ENCODE assay signal across 1 cellular context in genomic region chr6:154995241-154996162, GRCh38.
A peak's percentile ranks its signal among the peaks of the same experiment; 100 is the strongest.
TF ChIP-seq lines count a peak whose summit lies in the region.

Gene TIAM2, plus strand, starts transcription at chr6:154995315. Its CDS starts 133,909 bp downstream, at chr6:155129224.

TF ChIP-seq in WTC11, 78 proteins besides CTCF, POLR2A, EP300 and RAD21 (continued from another document):
- TF ChIP-seq CBFB (CRISPR knock-in tag; IDR thresholded peaks at IDR 0.05; ENCODE audit: low read depth) (peak; percentile 44; the same call in 1 of the 2 replicates), JUN (CRISPR knock-in tag; IDR thresholded peaks at IDR 0.05) (0 out of 2 replicates have a peak, but pooled peaks have one; percentile 63)
